In the genomic region with DNA sequence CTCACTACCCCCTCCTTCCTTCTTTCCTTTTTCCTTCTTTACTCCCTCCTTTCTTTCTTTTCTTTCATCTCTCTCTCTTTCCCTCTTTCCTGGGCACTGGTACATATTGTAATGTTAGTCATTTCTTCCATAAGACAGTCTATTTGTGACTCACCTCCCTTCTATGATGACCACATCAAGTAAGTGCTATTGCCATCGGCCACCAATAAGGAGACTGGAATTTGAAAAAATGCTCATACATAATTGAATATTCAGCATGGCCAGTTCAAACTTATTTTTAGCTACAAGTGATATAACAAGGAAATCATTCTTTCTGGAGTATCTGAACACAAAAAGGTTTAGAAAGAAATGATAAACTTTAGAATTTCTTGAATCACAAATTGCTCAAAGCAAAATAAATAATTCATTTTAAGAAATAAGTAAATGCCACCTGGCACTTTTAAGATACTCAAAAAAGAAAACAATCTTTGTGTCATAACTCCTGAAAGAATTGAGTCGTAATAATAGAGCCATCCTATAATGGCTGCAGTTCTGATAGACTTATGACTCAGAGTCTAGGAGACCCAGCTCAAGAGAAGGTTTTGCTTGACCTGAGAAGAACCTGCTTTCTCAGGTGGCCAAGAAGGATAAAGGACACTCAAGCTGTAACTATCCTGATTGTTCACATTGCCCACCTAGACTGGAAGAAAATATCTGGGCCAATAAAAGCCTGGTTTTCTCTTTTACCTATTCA, we compare ENCODE assay signal across 13 cellular contexts. TPM values are rescaled to one million over a fixed set of nuclear protein-coding genes. Genes with fewer than 3 reads are reported as not detected.
DNase-seq lines count a peak whose midpoint lies in the region; TF ChIP-seq lines count a peak whose summit lies in the region.
"Had no signal": no experiment of that assay in that cellular context is flagged by ENCODE, and none has a peak within 500 bp of the region (broad histone marks: within the 10 kb centered on the region; RNA-seq: fewer than 3 reads in every experiment).

No MANE protein-coding gene starts in this region.

- no peaks in the 10 kb centered on the region for H3K4me1 ChIP-seq in right atrium auricular region
- H3K4me1 ChIP-seq: BLaER1 had no signal

- TF ChIP-seq CTCF in astrocyte of the cerebellum (IDR thresholded peaks at IDR 0.05; ENCODE audit: low read depth, low read length, missing control alignments) (no peak), right atrium auricular region (IDR thresholded peaks at IDR 0.05) (no peak)

- H3K9me3 ChIP-seq in right atrium auricular region: peaks cover 0 to 4% of the 10 kb centered on the region in 2 donors

- no peak overlapping the region for H3K27ac ChIP-seq in right atrium auricular region
- H3K27ac ChIP-seq: BLaER1 had no signal

- in situ Hi-C loops in astrocyte of the cerebellum (cut with HindIII; ENCODE audit: low sequenced_read_pairs): no loop called here

- DNase-seq in AG08395 (ENCODE audit: low spot score) (peak; percentile 81), HS-27A (ENCODE audit: low read depth) (peak; percentile 77), astrocyte of the cerebellum (ENCODE audit: low read depth) (peak; percentile 62), iris pigment epithelial cell (ENCODE audit: low read depth) (peak; percentile 92), NCI-H2029 (lab: John Stamatoyannopoulos, UW) (no peak), SIG-M5 treated with dmso at 0.1 percent for 504 hours (lab: John Stamatoyannopoulos, UW; ENCODE audit: unreplicated experiment) (no peak), epidermal melanocyte (ENCODE audit: insufficient read length, low spot score) (no peak), right atrium auricular region (ENCODE audit: low spot score) (no peak)
- DNase-seq: DND-41, NCI-H1436, NCI-H510A treated with DMSO at 0.1 percent for 48 hours, SHP77 treated with DMSO at 0.1 percent for 48 hours had no signal

- no peaks in the 10 kb centered on the region for H3K36me3 ChIP-seq in right atrium auricular region
- H3K36me3 ChIP-seq: BLaER1 had no signal

- H3K4me3 ChIP-seq in astrocyte of the cerebellum (ENCODE audit: low read depth, low read length) (no peak overlapping the region), right atrium auricular region (no peak overlapping the region)
- H3K4me3 ChIP-seq: BLaER1 had no signal

- H3K27me3 ChIP-seq in right atrium auricular region: no peaks in the 10 kb centered on the region
- H3K27me3 ChIP-seq: BLaER1 had no signal

RNA-seq across cellular contexts. Expression of gene CCBE1, which starts 51.6 kb away (rescaled TPM):
- total RNA-seq in right atrium auricular region: under 1 TPM; 0.44 to 0.94 TPM

Comparison
In these comparisons a context has a peak if more than half of its experiments do, and no peak if none do; other contexts are left out.
1. DNase-seq: peak in AG08395 (single experiment), HS-27A (single experiment), astrocyte of the cerebellum (single experiment) and iris pigment epithelial cell (single experiment); none in NCI-H2029 (single experiment), SIG-M5 treated with dmso at 0.1 percent for 504 hours (single experiment), epidermal melanocyte (single experiment) and right atrium auricular region (single experiment).